Comparison of ENCODE assay signal across 13 cellular contexts in the genomic region with DNA sequence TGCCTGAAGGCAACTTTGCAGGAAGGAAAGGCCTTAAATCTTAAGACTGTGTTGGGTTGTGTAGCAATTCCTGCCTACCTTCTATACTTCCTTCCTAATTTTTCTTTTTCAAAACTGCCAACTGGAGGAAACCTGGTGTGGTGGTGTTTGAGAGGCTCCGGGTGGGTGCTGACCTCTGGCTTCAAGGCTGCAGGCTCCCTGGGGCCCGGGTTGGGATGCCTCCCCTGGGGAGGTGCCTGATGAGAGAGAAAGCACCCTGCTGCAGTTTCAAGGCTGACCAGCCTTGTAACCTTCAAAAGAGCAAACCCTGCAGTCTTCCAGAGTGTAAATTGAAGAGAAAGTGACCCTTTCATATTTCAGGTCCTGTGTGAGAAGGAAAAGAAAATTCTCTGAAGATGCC.
"Had no signal": no experiment of that assay in that cellular context is flagged by ENCODE, and none has a peak within 500 bp of the region (broad histone marks: within the 10 kb centered on the region; RNA-seq: fewer than 3 reads in every experiment).

No MANE protein-coding gene starts in this region.

- H3K9me3 ChIP-seq: tibial nerve had no signal

- H3K4me3 ChIP-seq: smooth muscle cell, tibial nerve had no signal

- H3K4me3 Mint-ChIP-seq: activated naive CD4-positive, alpha-beta T cell treated with anti-CD3 and anti-CD28 coated beads for 36 hours; activated T-helper 17 cell treated with anti-CD3 and anti-CD28 coated beads, Interleukin-2, amount 50 U/mL, for 72 hours; dendritic cell treated with granulocyte-macrophage colony-stimulating factor and Interleukin-4, amounts not matched to agents 40 ng/mL and 50 ng/mL, for 4 days; effector memory CD8-positive, alpha-beta T cell; stimulated activated effector memory CD8-positive, alpha-beta T cell treated with anti-CD3 and anti-CD28 coated beads, Interleukin-12 subunit alpha, Interleukin-12 subunit beta, amount 100 ng/mL, for 72 hours had no signal

- H3K36me3 ChIP-seq: tibial nerve had no signal

- H3K27ac Mint-ChIP-seq: activated naive CD4-positive, alpha-beta T cell treated with anti-CD3 and anti-CD28 coated beads for 36 hours; dendritic cell treated with granulocyte-macrophage colony-stimulating factor and Interleukin-4, amounts not matched to agents 40 ng/mL and 50 ng/mL, for 4 days; effector memory CD8-positive, alpha-beta T cell; stimulated activated effector memory CD8-positive, alpha-beta T cell treated with anti-CD3 and anti-CD28 coated beads, Interleukin-12 subunit alpha, Interleukin-12 subunit beta, amount 100 ng/mL, for 72 hours had no signal

- DNase-seq: activated CD4-positive, alpha-beta T cell treated with anti-CD3 and anti-CD28 coated beads, Interleukin-2, amount 50 U/mL, for 1 hour; activated CD4-positive, CD25-positive, alpha-beta regulatory T cell; activated naive CD4-positive, alpha-beta T cell treated with anti-CD3 and anti-CD28 coated beads for 36 hours; activated T-cell treated with anti-CD3 and anti-CD28 coated beads for 4 hours; central memory CD4-positive, alpha-beta T cell; effector memory CD8-positive, alpha-beta T cell; kidney; right cardiac atrium had no signal

- H3K4me1 ChIP-seq: tibial nerve had no signal

- H3K27ac ChIP-seq: tibial nerve had no signal

- H3K4me2 ChIP-seq: smooth muscle cell had no signal

- H3K9me3 Mint-ChIP-seq: activated naive CD4-positive, alpha-beta T cell treated with anti-CD3 and anti-CD28 coated beads for 36 hours; activated T-helper 17 cell treated with anti-CD3 and anti-CD28 coated beads, Interleukin-2, amount 50 U/mL, for 72 hours; dendritic cell treated with granulocyte-macrophage colony-stimulating factor and Interleukin-4, amounts not matched to agents 40 ng/mL and 50 ng/mL, for 4 days; effector memory CD8-positive, alpha-beta T cell; stimulated activated effector memory CD8-positive, alpha-beta T cell treated with anti-CD3 and anti-CD28 coated beads, Interleukin-12 subunit alpha, Interleukin-12 subunit beta, amount 100 ng/mL, for 72 hours had no signal

- H3K27me3 ChIP-seq: tibial nerve had no signal

- H3K27me3 Mint-ChIP-seq: activated T-helper 17 cell treated with anti-CD3 and anti-CD28 coated beads, Interleukin-2, amount 50 U/mL, for 72 hours; dendritic cell treated with granulocyte-macrophage colony-stimulating factor and Interleukin-4, amounts not matched to agents 40 ng/mL and 50 ng/mL, for 4 days; effector memory CD8-positive, alpha-beta T cell had no signal

- ATAC-seq: activated T-helper 17 cell treated with anti-CD3 and anti-CD28 coated beads, Interleukin-2, amount 50 U/mL, for 72 hours; effector memory CD8-positive, alpha-beta T cell; right cardiac atrium; stimulated activated effector memory CD8-positive, alpha-beta T cell treated with anti-CD3 and anti-CD28 coated beads, Interleukin-12 subunit alpha, Interleukin-12 subunit beta, amount 100 ng/mL, for 72 hours had no signal

- FAIRE-seq: kidney had no signal
